In genomic region chr5:180744253-180744652, GRCh38 we compare ENCODE assay signal across 12 cellular contexts. TPM values are rescaled to one million over a fixed set of nuclear protein-coding genes. Genes with fewer than 3 reads are reported as not detected.
"Had no signal": no experiment of that assay in that cellular context is flagged by ENCODE, and none has a peak within 500 bp of the region (broad histone marks: within the 10 kb centered on the region; RNA-seq: fewer than 3 reads in every experiment).

No MANE protein-coding gene starts in this region.

- FAIRE-seq: HepG2, HTR-8/SVneo, K562 had no signal

- H3K4me3 Mint-ChIP-seq: IgD-negative memory B cell had no signal

- H3K27ac ChIP-seq: HL-60, KMS-11 had no signal

- ATAC-seq: HepG2, K562 had no signal

- DNase-seq: IMR-90, Karpas-422, KBM-7, KG1 had no signal

- H3K4me3 ChIP-seq: K562 had no signal

- H3K27ac Mint-ChIP-seq: IgD-negative memory B cell had no signal

- H3K36me3 Mint-ChIP-seq: IgD-negative memory B cell had no signal

- H3K9me3 Mint-ChIP-seq: IgD-negative memory B cell had no signal

RNA-seq across cellular contexts. Expression of gene OR2Y1, which starts 4.4 kb away (rescaled TPM):
- total RNA-seq: HepG2, HT-29, HT1080, IMR-90, K562 had no signal
